In genomic region chr7:23218196-23218595, GRCh38 we compare ENCODE assay signal across 21 cellular contexts.
"Had no signal": no experiment of that assay in that cellular context is flagged by ENCODE, and none has a peak within 500 bp of the region (broad histone marks: within the 10 kb centered on the region; RNA-seq: fewer than 3 reads in every experiment).

No MANE protein-coding gene starts in this region.

- H3K27ac ChIP-seq: SJSA1, SK-N-MC had no signal

- H3K36me3 ChIP-seq: SJSA1 had no signal

- H3K9me3 ChIP-seq: SJSA1 had no signal

- H3K4me3 ChIP-seq: SJSA1, SK-N-MC had no signal

- DNase-seq: KBM-7, MV-4-11, NCI-H1048, NCI-H1105, NCI-H1417, NCI-H1436 treated with DMSO at 0.1 percent for 48 hours, NCI-H1694 treated with DMSO at 0.1 percent for 48 hours, NCI-H2029, NCI-H2081 treated with DMSO at 0.1 percent for 48 hours, NCI-H2171, NCI-H226, NCI-H446, NCI-H510A, NCI-H524 treated with DMSO at 0.1 percent for 48 hours, NCI-H69, NCI-H774, Right ventricle myocardium superior, RPMI8226, SIG-M5 had no signal

- H3K4me1 ChIP-seq: SJSA1 had no signal

- H3K27me3 ChIP-seq: SJSA1 had no signal
